ENCODE assay signal across 4 cellular contexts in the genomic region with DNA sequence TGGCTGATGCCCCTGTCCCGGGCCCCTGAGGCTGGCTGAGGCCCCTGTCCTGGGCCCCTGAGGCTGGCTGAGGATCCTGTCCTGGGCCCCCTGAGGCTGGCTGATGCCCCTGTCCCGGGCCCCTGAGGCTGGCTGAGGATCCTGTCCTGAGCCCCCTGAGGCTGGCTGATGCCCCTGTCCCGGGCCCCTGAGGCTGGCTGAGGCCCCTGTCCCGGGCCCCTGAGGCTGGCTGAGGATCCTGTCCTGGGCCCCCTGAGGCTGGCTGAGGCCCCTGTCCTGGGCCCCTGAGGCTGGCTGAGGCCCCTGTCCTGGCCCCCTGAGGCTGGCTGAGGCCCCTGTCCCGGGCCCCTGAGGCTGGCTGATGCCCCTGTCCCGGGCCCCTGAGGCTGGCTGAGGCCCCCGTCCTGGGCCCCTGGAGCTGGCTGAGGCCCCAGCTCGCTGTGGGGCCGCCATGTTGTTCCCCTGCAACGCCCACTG. TPM values are rescaled to one million over a fixed set of nuclear protein-coding genes. Genes with fewer than 3 reads are reported as not detected.
"Had no signal": no experiment of that assay in that cellular context is flagged by ENCODE, and none has a peak within 500 bp of the region (broad histone marks: within the 10 kb centered on the region; RNA-seq: fewer than 3 reads in every experiment).

No MANE protein-coding gene starts in this region.

RNA-seq across cellular contexts. Expression of gene MUC5AC, which starts 7.1 kb away (rescaled TPM):
- total RNA-seq: GM23338, H1, H9, IMR-90 had no signal
- polyA plus RNA-seq: GM23338, H1 had no signal

RNA-seq across cellular contexts. Expression of gene MUC5B, which starts 58.0 kb away (rescaled TPM):
- total RNA-seq: H9, IMR-90 had no signal
- polyA plus RNA-seq: IMR-90 had no signal
